8 cellular contexts compared by ENCODE assay signal in the genomic region with DNA sequence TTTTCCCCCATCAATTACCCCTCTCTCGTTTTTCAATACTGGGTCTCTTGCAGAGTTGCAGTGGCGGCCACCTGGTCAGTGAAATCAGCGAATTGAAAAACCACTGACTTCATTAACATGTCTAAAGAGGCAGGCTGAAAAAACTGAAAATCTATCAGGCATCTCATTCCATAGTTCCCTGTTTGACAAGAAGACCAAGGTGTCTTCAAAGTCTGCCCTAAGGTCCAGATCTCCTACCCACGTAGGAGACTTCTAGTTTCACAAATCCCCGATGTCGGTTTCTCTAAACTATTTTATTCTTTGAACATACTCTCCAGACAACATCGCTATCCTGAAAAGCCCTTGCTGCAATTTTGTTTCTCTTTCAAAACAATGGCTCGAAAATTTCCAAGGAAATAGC. TPM values are rescaled to one million over a fixed set of nuclear protein-coding genes. Genes with fewer than 3 reads are reported as not detected.
DNase-seq lines count a peak whose midpoint lies in the region; TF ChIP-seq lines count a peak whose summit lies in the region.

No MANE protein-coding gene starts in this region.

- intact Hi-C loops in OCI-LY7 (cut with micrococcal nuclease; ENCODE audit: unreplicated experiment), result no loop called here

- CTCF ChIA-PET in OCI-LY7 (lab: Charles Lee; ENCODE audit: unreplicated experiment), result no interaction called here

- H3K9ac ChIP-seq in rectal smooth muscle tissue (ENCODE audit: low read length), result peak overlapping the region; percentile 13

- POLR2A ChIA-PET in OCI-LY7 (lab: Charles Lee), result interaction anchor here (0.7 to 6.0 kb wide), 6 partner anchors 29 to 148 kb away, joined by 3 to 71 read pairs (median 4); a partner anchor contains a TSS

- H3K4me3 ChIP-seq in GM12864 (ENCODE audit: low read depth, low read length) (peak overlapping the region; percentile 81), OCI-LY7 (ENCODE audit: low read depth, low read length, poor library complexity, severe bottlenecking) (peak overlapping the region; percentile 91), esophagus (ENCODE audit: low read depth in 1 of 2, low read length in 2 of 2) (peak overlapping the region; percentile 17 to 82), rectal smooth muscle tissue (ENCODE audit: low read length) (peak overlapping the region; percentile 67)

- H3K4me2 ChIP-seq in OCI-LY7 (ENCODE audit: low read length), result peak overlapping the region; percentile 98

- H3K27ac ChIP-seq in OCI-LY7 (ENCODE audit: low read depth, low read length, poor library complexity, severe bottlenecking) (peak overlapping the region; percentile 97), esophagus (ENCODE audit: low read depth in 2 of 2, low read length in 1 of 2) (peak overlapping the region; percentile 91 to 98), rectal smooth muscle tissue (ENCODE audit: low read depth, low read length) (peak overlapping the region; percentile 86)

- no peak overlapping the region for H2AFZ ChIP-seq in OCI-LY7 (ENCODE audit: low read length)

- H3K79me2 ChIP-seq in OCI-LY7 (ENCODE audit: insufficient read depth, low read depth, low read length), result peaks cover 79% of the 10 kb centered on the region

- peaks cover 55% of the 10 kb centered on the region for H3K36me3 ChIP-seq in OCI-LY7 (ENCODE audit: insufficient read depth, low read length)
- peaks cover 0 to 18% of the 10 kb centered on the region in 2 donors for H3K36me3 ChIP-seq in esophagus (ENCODE audit: control insufficient read depth in 2 of 2, insufficient read depth in 2 of 2, low read length in 1 of 2)
- H3K36me3 ChIP-seq in rectal smooth muscle tissue (ENCODE audit: control insufficient read depth, insufficient read depth, low read length), result peaks cover 9% of the 10 kb centered on the region

- H3K9me3 ChIP-seq in OCI-LY7 (ENCODE audit: low read length) (no peaks in the 10 kb centered on the region), esophagus (ENCODE audit: control insufficient read depth in 2 of 2, insufficient read depth in 1 of 2, low read depth in 1 of 2, low read length in 1 of 2) (no peaks in the 10 kb centered on the region)

- H3K9me2 ChIP-seq in OCI-LY7 (ENCODE audit: insufficient read depth, low read length), result no peaks in the 10 kb centered on the region

- 19 to 21% methylated on average over 8 of the region's 8 CpGs for WGBS in esophagus, 2 donors

- TF ChIP-seq CTCF in GM12864 (IDR thresholded peaks at IDR 0.05; ENCODE audit: low read depth, low read length, missing control alignments) (no peak), OCI-LY7 (conservative IDR thresholded peaks at IDR 0.05; ENCODE audit: low read length) (no peak)

- H4K20me1 ChIP-seq in OCI-LY7 (ENCODE audit: insufficient read depth, low read length), result peaks cover 19% of the 10 kb centered on the region

- BruUV-seq in OCI-LY7 (replicated peaks; lab: Mats Ljungman, UMichigan), result TSS peak; percentile 60

- no peaks in the 10 kb centered on the region for H3K27me3 ChIP-seq in esophagus (ENCODE audit: control insufficient read depth in 1 of 2, insufficient read depth in 2 of 2, low read length in 2 of 2)
- no peaks in the 10 kb centered on the region for H3K27me3 ChIP-seq in rectal smooth muscle tissue (ENCODE audit: control insufficient read depth, insufficient read depth, low read length)

- H3K4me1 ChIP-seq in OCI-LY7 (ENCODE audit: insufficient read depth, low read length, poor library complexity, severe bottlenecking), result peaks cover 52% of the 10 kb centered on the region
- H3K4me1 ChIP-seq in esophagus (ENCODE audit: control insufficient read depth in 2 of 2, insufficient read depth in 2 of 2, low read length in 1 of 2), result peaks cover 2 to 3% of the 10 kb centered on the region in 2 donors
- peaks cover 11% of the 10 kb centered on the region for H3K4me1 ChIP-seq in rectal smooth muscle tissue (ENCODE audit: control insufficient read depth, insufficient read depth, low read length)

- DNase-seq in GM12864 (ENCODE audit: low read depth), result no peak
- DNase-seq in OCI-LY7 (ENCODE audit: low spot score), result peak; percentile 69
- no peak for DNase-seq in inferior parietal cortex (ENCODE audit: extremely low spot score)
- DNase-seq in stimulated activated CD4-positive, alpha-beta T cell treated with anti-CD3 and anti-CD28 coated beads, Interleukin-12 subunit alpha, Interleukin-12 subunit beta, amount 100 ng/mL, for 4 hours, result no peak
- DNase-seq in COR-L47 (lab: John Stamatoyannopoulos, UW), result no peak
- DNase-seq in NCI-H1417 treated with DMSO at 0.1 percent for 48 hours (lab: John Stamatoyannopoulos, UW), result no peak

RNA-seq across cellular contexts. Expression of a gene that starts 0.8 kb away (rescaled TPM):
- 1,287 and 1,346 TPM in 2 replicates for total RNA-seq in OCI-LY7 (2014; rRNA removed; shearing (Covaris generic))
- 1,244 and 1,350 TPM in 2 replicates for total RNA-seq in OCI-LY7 (2022)
- 100 to 1,000 TPM; 142 to 313 TPM for polyA plus RNA-seq in esophagus

RNA-seq across cellular contexts. Expression of a gene that starts 2.3 kb away (rescaled TPM):
- 35.0 and 41.6 TPM in 2 replicates for total RNA-seq in OCI-LY7 (2014; rRNA removed; shearing (Covaris generic))
- total RNA-seq in OCI-LY7 (2022), result 107 and 133 TPM in 2 replicates
- 1 to 10 TPM; 5.9 to 8.1 TPM for polyA plus RNA-seq in esophagus

RNA-seq across cellular contexts. Expression of a gene that starts 23.1 kb away (rescaled TPM):
- total RNA-seq in OCI-LY7 (2014; rRNA removed; shearing (Covaris generic)), result 66.7 and 70.7 TPM in 2 replicates
- total RNA-seq in OCI-LY7 (2022), result 108 and 117 TPM in 2 replicates
- polyA plus RNA-seq in esophagus, result 10 to 100 TPM; 80.9 to 87.0 TPM

RNA-seq across cellular contexts. Expression of a gene that starts 25.0 kb away (rescaled TPM):
- 0.51 and 2.8 TPM in 2 replicates for total RNA-seq in OCI-LY7 (2014; rRNA removed; shearing (Covaris generic))
- total RNA-seq in OCI-LY7 (2022), result 1.3 and 1.6 TPM in 2 replicates
- 100 to 1,000 TPM; 178 to 187 TPM for polyA plus RNA-seq in esophagus

RNA-seq across cellular contexts. Expression of a gene that starts 28.6 kb away (rescaled TPM):
- 13.6 and 18.6 TPM in 2 replicates for total RNA-seq in OCI-LY7 (2014; rRNA removed; shearing (Covaris generic))
- total RNA-seq in OCI-LY7 (2022), result 36.7 and 44.0 TPM in 2 replicates
- polyA plus RNA-seq in esophagus, result 10 to 100 TPM; 14.2 to 15.4 TPM
